17 cellular contexts compared by ENCODE assay signal in genomic region chr13:94210826-94211225, GRCh38.
DNase-seq lines count a peak whose midpoint lies in the region; ATAC-seq and TF ChIP-seq lines count a peak whose summit lies in the region.
"Had no signal": no experiment of that assay in that cellular context is flagged by ENCODE, and none has a peak within 500 bp of the region (broad histone marks: within the 10 kb centered on the region; RNA-seq: fewer than 3 reads in every experiment).

No MANE protein-coding gene starts in this region.

- no peaks in the 10 kb centered on the region for H3K27me3 Mint-ChIP-seq in nephron progenitor cell (ENCODE audit: low read depth, poor library complexity)
- H3K27me3 Mint-ChIP-seq: IgD-negative memory B cell; naive thymus-derived CD8-positive, alpha-beta T cell had no signal

- no peak for TF ChIP-seq CTCF in nephron progenitor cell (IDR thresholded peaks at IDR 0.05)

- peak; percentile 53 for ATAC-seq in GM18498 (IDR thresholded peaks at IDR 0.05; ENCODE audit: unreplicated experiment)
- peak; percentile 81 for ATAC-seq in GM21723 (IDR thresholded peaks at IDR 0.05; ENCODE audit: unreplicated experiment)
- ATAC-seq in GM18873 (IDR thresholded peaks at IDR 0.05; ENCODE audit: low FRiP score, unreplicated experiment) = no peak
- ATAC-seq: foreskin keratinocyte; lower lobe of right lung; naive thymus-derived CD8-positive, alpha-beta T cell had no signal

- no peaks in the 10 kb centered on the region for H3K36me3 Mint-ChIP-seq in nephron progenitor cell (ENCODE audit: low read depth)

- H3K4me3 Mint-ChIP-seq in nephron progenitor cell = no peak overlapping the region
- H3K4me3 Mint-ChIP-seq: activated CD4-positive, alpha-beta T cell treated with anti-CD3 and anti-CD28 coated beads, Interleukin-2, amount 10 ng/mL, durations not matched to agents 24 days and 14 days; IgD-negative memory B cell; naive thymus-derived CD8-positive, alpha-beta T cell had no signal

- H3K27ac Mint-ChIP-seq in nephron progenitor cell = peak overlapping the region; percentile 79
- H3K27ac Mint-ChIP-seq: activated CD4-positive, alpha-beta T cell treated with anti-CD3 and anti-CD28 coated beads, Interleukin-2, amount 10 ng/mL, durations not matched to agents 24 days and 14 days; IgD-negative memory B cell had no signal

- H3K9me3 Mint-ChIP-seq in nephron progenitor cell = no peaks in the 10 kb centered on the region
- H3K9me3 Mint-ChIP-seq: activated CD4-positive, alpha-beta T cell treated with anti-CD3 and anti-CD28 coated beads, Interleukin-2, amount 10 ng/mL, durations not matched to agents 24 days and 14 days; IgD-negative memory B cell; naive thymus-derived CD8-positive, alpha-beta T cell had no signal

- H3K4me1 Mint-ChIP-seq in nephron progenitor cell = peaks cover 5% of the 10 kb centered on the region
- H3K4me1 Mint-ChIP-seq: activated CD4-positive, alpha-beta T cell treated with anti-CD3 and anti-CD28 coated beads, Interleukin-2, amount 10 ng/mL, durations not matched to agents 24 days and 14 days; IgD-negative memory B cell; naive thymus-derived CD8-positive, alpha-beta T cell had no signal

- DNase-seq in NCI-H1930 (lab: John Stamatoyannopoulos, UW) (peak; percentile 14 to 26), nephron progenitor cell (no peak), H4 (ENCODE audit: low spot score) (no peak), foreskin melanocyte (no peak)
- DNase-seq: activated CD4-positive, alpha-beta T cell treated with anti-CD3 and anti-CD28 coated beads, Interleukin-2, amount 10 ng/mL, durations not matched to agents 24 days and 14 days; amniotic stem cell; cerebellar nuclear complex; foreskin keratinocyte; lower lobe of right lung; naive thymus-derived CD8-positive, alpha-beta T cell; NCI-H1048; NK-92 treated with Interleukin-12 subunit alpha and Interleukin-12 subunit beta, amount 100 ng/mL, for 24 hours; testis had no signal

Comparison
In these comparisons a context has a peak if more than half of its experiments do, and no peak if none do; other contexts are left out.
1. DNase-seq: peak in NCI-H1930 (2 of 2); none in nephron progenitor cell (single experiment), H4 (single experiment) and foreskin melanocyte (single experiment).